In the genomic region with DNA sequence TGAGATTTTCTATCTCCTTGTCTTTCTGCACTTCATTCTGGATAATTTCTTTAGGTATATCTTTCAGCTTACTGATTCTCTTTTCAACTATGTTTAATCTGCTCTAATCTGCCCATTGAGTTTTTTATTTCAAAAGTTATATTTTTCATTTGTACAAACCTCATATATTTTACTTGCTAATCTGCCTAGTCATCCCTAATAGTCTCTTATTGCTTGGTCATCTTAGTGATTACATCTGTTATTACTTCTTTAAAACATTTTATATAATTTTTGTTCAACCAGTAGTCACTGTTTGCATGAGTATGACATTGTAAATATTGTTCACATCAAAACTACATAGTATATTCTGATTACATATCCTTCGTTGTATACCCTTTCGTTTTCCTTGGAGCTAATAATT, we compare ENCODE assay signal across 22 cellular contexts. TPM values are rescaled to one million over a fixed set of nuclear protein-coding genes. Genes with fewer than 3 reads are reported as not detected.
DNase-seq lines count a peak whose midpoint lies in the region; ATAC-seq, FAIRE-seq and TF ChIP-seq lines count a peak whose summit lies in the region.
"Had no signal": no experiment of that assay in that cellular context is flagged by ENCODE, and none has a peak within 500 bp of the region (broad histone marks: within the 10 kb centered on the region; RNA-seq: fewer than 3 reads in every experiment).

No MANE protein-coding gene starts in this region.

- TF ChIP-seq CTCF in SK-N-SH (IDR thresholded peaks at IDR 0.05) = no peak
- no peak for TF ChIP-seq CTCF in HFFc6 (IDR thresholded peaks at IDR 0.05)
- TF ChIP-seq CTCF in K562 (IDR thresholded peaks at IDR 0.05 in 2 of 3, conservative IDR thresholded peaks at IDR 0.05 in 1 of 3; ENCODE audit: insufficient read depth in 2 of 3, low read depth in 1 of 3, low read length in 3 of 3) = no peak
- TF ChIP-seq CTCF in pancreas (IDR thresholded peaks at IDR 0.05) = no peak

- H2AFZ ChIP-seq in SK-N-SH (ENCODE audit: low read depth) (no peak overlapping the region), K562 (ENCODE audit: low read depth, low read length) (no peak overlapping the region)

- H3K9me3 Mint-ChIP-seq in HFFc6 = peaks cover 9% of the 10 kb centered on the region
- H3K9me3 Mint-ChIP-seq: CD8-positive, alpha-beta T cell had no signal

- TF ChIP-seq RAD21 in SK-N-SH (IDR thresholded peaks at IDR 0.05; ENCODE audit: low read length) (no peak), K562 (CRISPR knock-in tag; conservative IDR thresholded peaks at IDR 0.05 in 1 of 2, IDR thresholded peaks at IDR 0.05 in 1 of 2) (no peak)

- in situ Hi-C loops in K562 (cut with MboI) (no loop called here), G401 (cut with HindIII; ENCODE audit: low sequenced_read_pairs) (no loop called here)

- H3K27ac Mint-ChIP-seq in HFFc6 = peak overlapping the region; percentile 60; the same call in 1 of the 2 replicates
- H3K27ac Mint-ChIP-seq: B cell; CD8-positive, alpha-beta T cell had no signal

- H3K27ac ChIP-seq in SK-N-SH (ENCODE audit: low read depth in 2 of 2, low read length in 1 of 2) = no peak overlapping the region
- H3K27ac ChIP-seq in K562 (ENCODE audit: extremely low read depth, low read depth, low read length) = no peak overlapping the region
- H3K27ac ChIP-seq in pancreas = no peak overlapping the region
- H3K27ac ChIP-seq: 22Rv1, BLaER1, C4-2B had no signal

- H3K9me2 ChIP-seq in SK-N-SH = no peaks in the 10 kb centered on the region

- no peak for TF ChIP-seq EP300 in SK-N-SH (IDR thresholded peaks at IDR 0.05; ENCODE audit: borderline replicate concordance in 1 of 2, low read depth in 1 of 2, low read length in 1 of 2)
- no peak for TF ChIP-seq EP300 in K562 (IDR thresholded peaks at IDR 0.05; ENCODE audit: low read length)

- intact Hi-C loops in K562 (cut with micrococcal nuclease) = no loop called here
- intact Hi-C loops in pancreas (cut with DNase I) = no loop called here

- H3K27me3 ChIP-seq in SK-N-SH (ENCODE audit: insufficient read depth) (no peaks in the 10 kb centered on the region; the same call in 1 of the 2 replicates), K562 (ENCODE audit: control insufficient read depth in 2 of 2, insufficient read depth in 2 of 2, low read length in 2 of 2) (no peaks in the 10 kb centered on the region), pancreas (peaks cover 0 to 5% (median 0%) of the 10 kb centered on the region in 4 donors)

- H3K9ac ChIP-seq in SK-N-SH (no peak overlapping the region), K562 (ENCODE audit: insufficient read depth in 1 of 2, low read depth in 2 of 2, low read length in 2 of 2) (no peak overlapping the region)
- H3K9ac ChIP-seq: BLaER1 had no signal

- H3K36me3 Mint-ChIP-seq in HFFc6 (ENCODE audit: low read depth) = peaks cover 13% of the 10 kb centered on the region
- H3K36me3 Mint-ChIP-seq: CD4-positive, CD25-positive, alpha-beta regulatory T cell had no signal

- DNase-seq in SK-N-SH = no peak
- DNase-seq in HFFc6 = no peak
- DNase-seq in K562 (ENCODE audit: extremely low read depth in 1 of 4, low spot score in 3 of 4) = no peak
- no peak for DNase-seq in pancreas
- no peak for DNase-seq in NK-92 (lab: John Stamatoyannopoulos, UW; ENCODE audit: unreplicated experiment)
- no peak for DNase-seq in Ammon's horn (ENCODE audit: low spot score)
- no peak for DNase-seq in G401 (ENCODE audit: low spot score)
- DNase-seq: Caco-2; CD4-positive, CD25-positive, alpha-beta regulatory T cell; CD8-positive, alpha-beta T cell; DMS153; DND-41; GF-D8; GOT3 had no signal

- no peaks in the 10 kb centered on the region for H3K9me1 ChIP-seq in K562 (ENCODE audit: control insufficient read depth, insufficient read depth, low read length)

- ATAC-seq in SK-N-SH treated with all-trans-retinoic acid at 6 μM for 48 hours (no peak), K562 (no peak), pancreas (no peak)
- ATAC-seq: CD8-positive, alpha-beta T cell had no signal

- H3K9me3 ChIP-seq in SK-N-SH (no peaks in the 10 kb centered on the region; the same call in 1 of the 2 replicates), K562 (replicated peaks; ENCODE audit: control insufficient read depth, insufficient read depth, low read depth, low read length) (no peaks in the 10 kb centered on the region), pancreas (no peaks in the 10 kb centered on the region)
- H3K9me3 ChIP-seq: Caco-2, HAP-1 had no signal

- no peak overlapping the region for H3K4me3 ChIP-seq in SK-N-SH (ENCODE audit: low read depth in 2 of 2, low read length in 1 of 2)
- no peak overlapping the region for H3K4me3 ChIP-seq in K562
- no peak overlapping the region for H3K4me3 ChIP-seq in pancreas
- H3K4me3 ChIP-seq: BLaER1, HAP-1 had no signal

- H3K4me2 ChIP-seq in SK-N-SH = no peak overlapping the region
- no peak overlapping the region for H3K4me2 ChIP-seq in K562 (ENCODE audit: insufficient read depth, low read length)
- H3K4me2 ChIP-seq: BLaER1 had no signal

- TF ChIP-seq POLR2A in K562 (conservative IDR thresholded peaks at IDR 0.05) = no peak

- CTCF ChIA-PET in SK-N-SH (lab: Yijun Ruan, JAX) = no interaction called here
- CTCF ChIA-PET in K562 (lab: Yijun Ruan, JAX; ENCODE audit: low intra/inter-chr PET ratio) = no interaction called here

- H3F3A ChIP-seq in SK-N-SH (replicated peaks; ENCODE audit: insufficient read depth) = no peaks in the 10 kb centered on the region

- BruUV-seq in K562 (replicated peaks; lab: Mats Ljungman, UMichigan) = no TSS peak

- no peaks in the 10 kb centered on the region; the same call in 1 of the 2 replicates for H3K27me3 Mint-ChIP-seq in HFFc6 (ENCODE audit: insufficient read depth)
- H3K27me3 Mint-ChIP-seq: B cell; CD4-positive, CD25-positive, alpha-beta regulatory T cell had no signal

- H3K4me1 ChIP-seq in SK-N-SH (ENCODE audit: control insufficient read depth in 1 of 2, insufficient read depth in 2 of 2, low read depth in 1 of 2, low read length in 1 of 2) = no peaks in the 10 kb centered on the region; a peak in 1 of 4 replicates
- no peaks in the 10 kb centered on the region for H3K4me1 ChIP-seq in K562 (replicated peaks in 1 of 2; ENCODE audit: control insufficient read depth in 2 of 2, insufficient read depth in 2 of 2, low read length in 2 of 2)
- H3K4me1 ChIP-seq in pancreas = no peaks in the 10 kb centered on the region
- H3K4me1 ChIP-seq: BLaER1, Caco-2 had no signal

- H3K36me3 ChIP-seq in SK-N-SH (replicated peaks in 1 of 2; ENCODE audit: control insufficient read depth in 1 of 2, insufficient read depth in 2 of 2, low read length in 1 of 2) (no peaks in the 10 kb centered on the region), K562 (ENCODE audit: control insufficient read depth, insufficient read depth, low read length) (no peaks in the 10 kb centered on the region), pancreas (no peaks in the 10 kb centered on the region)

- POLR2A ChIA-PET in SK-N-SH (lab: Yijun Ruan, JAX) (no interaction called here), K562 (lab: Yijun Ruan, JAX) (no interaction called here)

- FAIRE-seq in K562 (lab: Jason Lieb, UNC) (no peak), pancreas (lab: Jason Lieb, UNC) (peak; percentile 74)
- FAIRE-seq: GM12892, H54 had no signal

- no peak overlapping the region for H3K4me3 Mint-ChIP-seq in HFFc6
- H3K4me3 Mint-ChIP-seq: B cell; CD4-positive, CD25-positive, alpha-beta regulatory T cell; CD8-positive, alpha-beta T cell had no signal

- H3K4me1 Mint-ChIP-seq in HFFc6 (ENCODE audit: low read depth) = peaks cover 68% of the 10 kb centered on the region
- H3K4me1 Mint-ChIP-seq: B cell had no signal

- 53% methylated on average over 2 of the region's 2 CpGs for WGBS in SK-N-SH (ENCODE audit: low lambda C conversion rate)
- 46% methylated on average over 2 of the region's 2 CpGs for WGBS in K562 (ENCODE audit: insufficient coverage, low coverage, missing lambda C conversion rate)
- 82 to 92% methylated on average over 2 of the region's 2 CpGs for WGBS in pancreas, 2 donors

- H3K79me2 ChIP-seq in SK-N-SH (ENCODE audit: insufficient read depth) (no peaks in the 10 kb centered on the region), K562 (ENCODE audit: control insufficient read depth, insufficient read depth, low read length) (no peaks in the 10 kb centered on the region)

- H4K20me1 ChIP-seq in SK-N-SH (ENCODE audit: insufficient read depth) (no peaks in the 10 kb centered on the region), K562 (replicated peaks; ENCODE audit: control insufficient read depth, insufficient read depth, low read length) (no peaks in the 10 kb centered on the region)

RNA-seq across cellular contexts. Expression of a gene that starts 32.4 kb away (rescaled TPM):
- polyA plus RNA-seq in SK-N-SH (2012; rRNA removed) (2.1 and 3.2 TPM in 2 replicates), K562 (2011; rRNA removed) (5.1 and 5.7 TPM in 2 replicates), K562 (2014; fragmentation: Illumina TruSeq; extraction: Trizol) (3.3 and 3.4 TPM in 2 replicates), K562 (2014; fragmentation: Nextera tagmentation; extraction: Ambion mirVana) (1 to 10 TPM; 1.0 to 1.2 TPM), K562 (2014; rRNA removed) (3.3 and 3.9 TPM in 2 replicates), pancreas (10 to 100 TPM in 1 of 2 donors, 1 to 10 TPM in 1; 8.2 to 10.8 TPM)
- 1.4 and 1.6 TPM in 2 replicates for polyA plus RNA-seq in SK-N-SH (2012; cell fraction: cytosol; rRNA removed)
- 6.8 and 12.0 TPM in 2 replicates for polyA plus RNA-seq in SK-N-SH (2012; cell fraction: nucleus; rRNA removed)
- total RNA-seq in HFFc6 (2021; fragmentation: NEBNext Ultra II Directional; extraction: Animal tissue kit (Norgen Biotek cat#: 25700)) = 1 to 10 TPM; 2.6 to 4.8 (median 3.2) TPM
- total RNA-seq in K562 (2011; cell fraction: chromatin; rRNA removed; ENCODE audit: low replicate concordance) = 16.9 and 33.6 TPM in 2 replicates
- 10.2 and 14.5 TPM in 2 replicates for total RNA-seq in K562 (2011; cell fraction: nucleolus; rRNA removed)
- total RNA-seq in K562 (2011; cell fraction: nucleoplasm; rRNA removed) = 17.3 and 22.5 TPM in 2 replicates
- total RNA-seq in K562 (2014; rRNA removed) (2.8 and 3.0 TPM in 2 replicates), K562 (2014; rRNA removed; fragmentation: Illumina TruSeq; extraction: Trizol) (4.2 and 4.9 TPM in 2 replicates), K562 (2015; rRNA removed; fragmentation: Illumina TruSeq; extraction: Trizol) (4.4 and 5.0 TPM in 2 replicates), K562 (2021) (3.2 and 3.4 TPM in 2 replicates), pancreas (1 to 10 TPM; 2.4 to 7.2 (median 4.9) TPM)
- polyA plus RNA-seq in K562 (2011; cell fraction: cytosol; rRNA removed) = 1.7 and 2.3 TPM in 2 replicates
- 6.7 and 7.4 TPM in 2 replicates for polyA plus RNA-seq in K562 (2011; cell fraction: nucleus; rRNA removed)
- 2.0 TPM in 2 replicates for polyA plus RNA-seq in K562 (2012)
- 16.2 TPM in 2 replicates for polyA minus RNA-seq in K562 (2011; rRNA and poly(A)+ RNA removed)
- 1.7 and 4.5 TPM in 2 replicates for polyA minus RNA-seq in K562 (2011; cell fraction: cytosol; rRNA and poly(A)+ RNA removed)
- 8.3 and 9.0 TPM in 2 replicates for polyA minus RNA-seq in K562 (2011; cell fraction: nucleus; rRNA and poly(A)+ RNA removed)
- 1.5 and 4.7 TPM in 2 replicates for total RNA-seq in G401 (2014; rRNA removed; shearing (Covaris generic))

RNA-seq across cellular contexts. Expression of a gene that starts 44.2 kb away (rescaled TPM):
- polyA plus RNA-seq in SK-N-SH (2012; rRNA removed) (26.4 and 32.4 TPM in 2 replicates), K562 (2011; rRNA removed) (18.6 and 20.0 TPM in 2 replicates), K562 (2014; fragmentation: Illumina TruSeq; extraction: Trizol) (16.8 and 17.1 TPM in 2 replicates), K562 (2014; fragmentation: Nextera tagmentation; extraction: Ambion mirVana) (under 1 TPM; 0.41 to 0.88 TPM), K562 (2014; rRNA removed) (11.0 and 15.7 TPM in 2 replicates), pancreas (100 to 1,000 TPM; 120 to 134 TPM)
- polyA plus RNA-seq in SK-N-SH (2012; cell fraction: cytosol; rRNA removed) = 12.5 and 13.3 TPM in 2 replicates
- 119 and 178 TPM in 2 replicates for polyA plus RNA-seq in SK-N-SH (2012; cell fraction: nucleus; rRNA removed)
- total RNA-seq in HFFc6 (2021; fragmentation: NEBNext Ultra II Directional; extraction: Animal tissue kit (Norgen Biotek cat#: 25700)) = 10 to 100 TPM; 20.9 to 26.7 (median 22.3) TPM
- 25.0 and 49.1 TPM in 2 replicates for total RNA-seq in K562 (2011; cell fraction: chromatin; rRNA removed; ENCODE audit: low replicate concordance)
- total RNA-seq in K562 (2011; cell fraction: nucleolus; rRNA removed) = 11.3 and 20.2 TPM in 2 replicates
- 19.7 and 20.6 TPM in 2 replicates for total RNA-seq in K562 (2011; cell fraction: nucleoplasm; rRNA removed)
- total RNA-seq in K562 (2014; rRNA removed) (10.8 and 11.3 TPM in 2 replicates), K562 (2014; rRNA removed; fragmentation: Illumina TruSeq; extraction: Trizol) (7.4 and 9.8 TPM in 2 replicates), K562 (2015; rRNA removed; fragmentation: Illumina TruSeq; extraction: Trizol) (6.5 and 7.2 TPM in 2 replicates), K562 (2021) (10.8 and 12.1 TPM in 2 replicates), pancreas (10 to 100 TPM; 11.8 to 34.5 (median 17.3) TPM)
- polyA plus RNA-seq in K562 (2011; cell fraction: cytosol; rRNA removed) = 8.4 and 9.5 TPM in 2 replicates
- polyA plus RNA-seq in K562 (2011; cell fraction: nucleus; rRNA removed) = 63.1 and 81.1 TPM in 2 replicates
- 12.1 and 13.5 TPM in 2 replicates for polyA plus RNA-seq in K562 (2012)
- 24.7 and 29.4 TPM in 2 replicates for polyA minus RNA-seq in K562 (2011; rRNA and poly(A)+ RNA removed)
- polyA minus RNA-seq in K562 (2011; cell fraction: cytosol; rRNA and poly(A)+ RNA removed) = 6.0 and 8.6 TPM in 2 replicates
- polyA minus RNA-seq in K562 (2011; cell fraction: nucleus; rRNA and poly(A)+ RNA removed) = 6.3 and 8.8 TPM in 2 replicates
- total RNA-seq in G401 (2014; rRNA removed; shearing (Covaris generic)) = 21.7 and 32.0 TPM in 2 replicates
